Comparison of ENCODE assay signal across 17 cellular contexts in genomic region chr2:64910972-64911433, GRCh38.
DNase-seq lines count a peak whose midpoint lies in the region; ATAC-seq and TF ChIP-seq lines count a peak whose summit lies in the region.
"Had no signal": no experiment of that assay in that cellular context is flagged by ENCODE, and none has a peak within 500 bp of the region (broad histone marks: within the 10 kb centered on the region; RNA-seq: fewer than 3 reads in every experiment).

No MANE protein-coding gene starts in this region.

- H3K9ac ChIP-seq in GM23248 (no peak overlapping the region), parathyroid adenoma (no peak overlapping the region)
- H3K9ac ChIP-seq: BLaER1 treated with 17β-estradiol and CSF1 and Interleukin-3, amounts not matched to agents 10 nM and 100 nM had no signal

- H4K20me1 ChIP-seq in GM23248 (ENCODE audit: insufficient read depth) = no peaks in the 10 kb centered on the region
- H4K20me1 ChIP-seq: BLaER1 treated with 17β-estradiol and CSF1 and Interleukin-3, amounts not matched to agents 10 nM and 100 nM had no signal

- peaks cover 3% of the 10 kb centered on the region; the same call in 1 of the 2 replicates for H3K4me1 ChIP-seq in GM23248 (ENCODE audit: insufficient read depth)
- no peaks in the 10 kb centered on the region for H3K4me1 ChIP-seq in parathyroid adenoma

- H3K36me3 ChIP-seq in GM23248 (ENCODE audit: low read depth) (no peaks in the 10 kb centered on the region), parathyroid adenoma (ENCODE audit: control insufficient read depth, insufficient read depth, low read length) (no peaks in the 10 kb centered on the region)
- H3K36me3 ChIP-seq: BLaER1 treated with 17β-estradiol and CSF1 and Interleukin-3, amounts not matched to agents 10 nM and 100 nM had no signal

- 26 to 42% methylated on average over 1 of the region's 1 CpG for WGBS in GM23248 (ENCODE audit: low coverage in 1 of 2, low lambda C conversion rate in 2 of 2, missing lambda C conversion rate in 2 of 2), 2 experiments

- H3K27ac ChIP-seq in GM23248 (no peak overlapping the region), parathyroid adenoma (no peak overlapping the region)
- H3K27ac ChIP-seq: BLaER1 treated with 17β-estradiol and CSF1 and Interleukin-3, amounts not matched to agents 10 nM and 100 nM had no signal

- no peak for ATAC-seq in HG03196 (IDR thresholded peaks at IDR 0.05; ENCODE audit: unreplicated experiment)
- ATAC-seq: naive thymus-derived CD8-positive, alpha-beta T cell had no signal

- H3K4me3 ChIP-seq in GM23248 = no peak overlapping the region
- no peak overlapping the region for H3K4me3 ChIP-seq in parathyroid adenoma (ENCODE audit: low read depth, low read length)
- H3K4me3 ChIP-seq: BLaER1 treated with 17β-estradiol and CSF1 and Interleukin-3, amounts not matched to agents 10 nM and 100 nM; smooth muscle cell had no signal

- no peak overlapping the region for H2AFZ ChIP-seq in GM23248
- H2AFZ ChIP-seq in parathyroid adenoma = peak overlapping the region; percentile 45

- in situ Hi-C loops in GM23248 (cut with MboI) = loop anchor here (25.0 kb wide), 2 partner anchors 251 to 651 kb away; no protein-coding TSS in a partner anchor

- H3K27me3 ChIP-seq in GM23248 (replicated peaks; ENCODE audit: insufficient read depth) (0 out of 2 replicates have a peak, but pooled peaks cover 2% of the 10 kb centered on the region), parathyroid adenoma (ENCODE audit: control insufficient read depth, insufficient read depth, low read length) (no peaks in the 10 kb centered on the region)
- H3K27me3 ChIP-seq: BLaER1 treated with 17β-estradiol and CSF1 and Interleukin-3, amounts not matched to agents 10 nM and 100 nM had no signal

- no peak for TF ChIP-seq CTCF in parathyroid adenoma (IDR thresholded peaks at IDR 0.05)

- H3K9me2 ChIP-seq in GM23248 (ENCODE audit: insufficient read depth) = no peaks in the 10 kb centered on the region

- H3F3A ChIP-seq in GM23248 (ENCODE audit: insufficient read depth) = 0 out of 2 replicates have a peak, but pooled peaks cover 4% of the 10 kb centered on the region

- H3K79me2 ChIP-seq in GM23248 (ENCODE audit: insufficient read depth) (no peaks in the 10 kb centered on the region), parathyroid adenoma (no peaks in the 10 kb centered on the region)

- no peak overlapping the region for H3K4me2 ChIP-seq in GM23248 (ENCODE audit: unreplicated experiment)
- H3K4me2 ChIP-seq in parathyroid adenoma (ENCODE audit: low read length) = no peak overlapping the region
- H3K4me2 ChIP-seq: BLaER1 treated with 17β-estradiol and CSF1 and Interleukin-3, amounts not matched to agents 10 nM and 100 nM; smooth muscle cell had no signal

- H3K9me3 ChIP-seq in GM23248 (ENCODE audit: low read depth) (no peaks in the 10 kb centered on the region), parathyroid adenoma (ENCODE audit: control insufficient read depth, low read length) (no peaks in the 10 kb centered on the region)
- H3K9me3 ChIP-seq: BLaER1 treated with 17β-estradiol and CSF1 and Interleukin-3, amounts not matched to agents 10 nM and 100 nM had no signal

- DNase-seq in activated CD4-positive, alpha-beta T cell treated with anti-CD3 and anti-CD28 coated beads for 48 hours = peak; percentile 23
- DNase-seq in activated CD4-positive, alpha-beta T cell treated with anti-CD3 and anti-CD28 coated beads for 4 hours = no peak
- peak; percentile 22 for DNase-seq in GM23248
- peak; percentile 27 to 40 for DNase-seq in activated T-cell treated with anti-CD3 and anti-CD28 coated beads, Interleukin-2, amount 50 U/mL, for 48 hours
- no peak for DNase-seq in T1000 (lab: John Stamatoyannopoulos, UW)
- no peak for DNase-seq in NK-92 (lab: John Stamatoyannopoulos, UW; ENCODE audit: unreplicated experiment)
- DNase-seq: activated naive CD4-positive, alpha-beta T cell treated with anti-CD3 and anti-CD28 coated beads for 36 hours; HFFc6; naive thymus-derived CD8-positive, alpha-beta T cell; NCI-H1694 treated with DMSO at 0.1 percent for 48 hours; NCI-H2227 treated with DMSO at 0.1 percent for 48 hours; stimulated activated CD8-positive, alpha-beta memory T cell treated with anti-CD3 and anti-CD28 coated beads, Interleukin-4, amount 100 ng/mL, for 48 hours; SW 1271 had no signal

Comparison
In these comparisons a context has a peak if more than half of its experiments do, and no peak if none do; other contexts are left out.
1. DNase-seq: peak in activated CD4-positive, alpha-beta T cell treated with anti-CD3 and anti-CD28 coated beads for 48 hours (single experiment), GM23248 (single experiment) and activated T-cell treated with anti-CD3 and anti-CD28 coated beads, Interleukin-2, amount 50 U/mL, for 48 hours (2 of 2); none in activated CD4-positive, alpha-beta T cell treated with anti-CD3 and anti-CD28 coated beads for 4 hours (0 of 2), T1000 (single experiment) and NK-92 (single experiment).